ENCODE assay signal across 13 cellular contexts in the genomic region with DNA sequence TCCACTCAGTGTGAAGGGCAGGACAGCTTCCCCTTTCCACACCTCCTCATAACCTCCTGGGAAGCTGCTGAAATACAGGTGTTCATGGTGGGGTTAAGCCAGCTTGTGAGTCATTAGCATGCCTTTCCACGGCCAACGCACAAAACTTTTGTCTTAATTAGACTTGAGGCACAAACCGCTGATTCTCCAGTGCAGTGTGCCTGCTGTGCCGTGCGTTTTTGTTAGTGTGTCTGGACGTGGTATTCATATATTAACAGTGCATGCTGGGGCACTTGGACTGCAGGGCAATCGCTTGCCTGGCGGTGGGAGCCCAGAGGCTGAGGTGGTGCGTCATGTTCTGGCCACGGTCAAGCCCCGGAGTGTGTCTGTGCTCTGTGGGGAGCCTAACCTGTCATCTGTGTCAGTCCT.
DNase-seq lines count a peak whose midpoint lies in the region; ATAC-seq and TF ChIP-seq lines count a peak whose summit lies in the region.
"Had no signal": no experiment of that assay in that cellular context is flagged by ENCODE, and none has a peak within 500 bp of the region (broad histone marks: within the 10 kb centered on the region; RNA-seq: fewer than 3 reads in every experiment).

No MANE protein-coding gene starts in this region.

- H2AFZ ChIP-seq in SK-N-SH (ENCODE audit: low read depth), result no peak overlapping the region
- H2AFZ ChIP-seq in mesenchymal stem cell (ENCODE audit: low read depth, low read length), result no peak overlapping the region

- no peaks in the 10 kb centered on the region for H3K36me3 ChIP-seq in SK-N-SH (replicated peaks in 1 of 2; ENCODE audit: control insufficient read depth in 1 of 2, insufficient read depth in 2 of 2, low read length in 1 of 2)
- H3K36me3 ChIP-seq in mesenchymal stem cell (ENCODE audit: control insufficient read depth in 1 of 2, insufficient read depth in 2 of 2, low read depth in 1 of 2, low read length in 2 of 2), result peaks cover 0 to 3% of the 10 kb centered on the region in 2 experiments
- H3K36me3 ChIP-seq in thymus (ENCODE audit: control insufficient read depth, insufficient read depth), result no peaks in the 10 kb centered on the region
- H3K36me3 ChIP-seq: SJSA1, transverse colon, WERI-Rb-1 had no signal

- POLR2A ChIA-PET in SK-N-SH (lab: Yijun Ruan, JAX), result interaction anchor here (2.1 kb wide), 1 partner anchor 114 kb away, joined by 5 read pairs; no protein-coding TSS in a partner anchor

- peak overlapping the region; percentile 6 for H4K91ac ChIP-seq in mesenchymal stem cell (ENCODE audit: low read length)

- TF ChIP-seq RAD21 in SK-N-SH (IDR thresholded peaks at IDR 0.05; ENCODE audit: low read length), result no peak

- H4K20me1 ChIP-seq in SK-N-SH (ENCODE audit: insufficient read depth), result peaks cover 29% of the 10 kb centered on the region

- TF ChIP-seq CTCF in SK-N-SH (IDR thresholded peaks at IDR 0.05) (no peak), omental fat pad (IDR thresholded peaks at IDR 0.05) (no peak)

- peaks cover 41% of the 10 kb centered on the region for H3K79me1 ChIP-seq in mesenchymal stem cell (replicated peaks; ENCODE audit: low read length, poor library complexity, severe bottlenecking)

- H2BK12ac ChIP-seq in mesenchymal stem cell (ENCODE audit: low read length in 2 of 2), result peak overlapping the region in 1 of 2 experiments; percentile 31

- no peak overlapping the region for H3K23ac ChIP-seq in mesenchymal stem cell (ENCODE audit: low read length in 2 of 2)

- ATAC-seq in SK-N-SH treated with all-trans-retinoic acid at 6 μM for 48 hours, result peak; percentile 9; the same call in 1 of the 3 replicates
- ATAC-seq in omental fat pad (ENCODE audit: low FRiP score), result no peak
- ATAC-seq in HG03460 (IDR thresholded peaks at IDR 0.05; ENCODE audit: unreplicated experiment), result no peak
- ATAC-seq: naive thymus-derived CD4-positive, alpha-beta T cell had no signal

- H3K9ac ChIP-seq in SK-N-SH, result no peak overlapping the region
- H3K9ac ChIP-seq in mesenchymal stem cell (ENCODE audit: low read length), result no peak overlapping the region

- CTCF ChIA-PET in SK-N-SH (lab: Yijun Ruan, JAX), result interaction anchor here (1.0 to 1.3 kb wide), 4 partner anchors 20 to 224 kb away, joined by 3 to 4 read pairs (median 3); partner anchors contain the start of gene SH3RF3

- no peak overlapping the region for H4K8ac ChIP-seq in mesenchymal stem cell (ENCODE audit: low read length)

- H3K4me1 ChIP-seq in SK-N-SH (ENCODE audit: control insufficient read depth in 1 of 2, insufficient read depth in 2 of 2, low read depth in 1 of 2, low read length in 1 of 2) (peaks cover 0 to 47% of the 10 kb centered on the region in 2 experiments; a peak in 1 of 4 replicates), mesenchymal stem cell (ENCODE audit: control insufficient read depth, insufficient read depth, low read depth, low read length) (peaks cover 31% of the 10 kb centered on the region), thymus (ENCODE audit: control insufficient read depth, insufficient read depth, low read length) (no peaks in the 10 kb centered on the region)
- H3K4me1 ChIP-seq: SJSA1 had no signal

- peak overlapping the region in 1 of 2 experiments; percentile 12 for H3K14ac ChIP-seq in mesenchymal stem cell (ENCODE audit: low read length in 2 of 2)

- H3K27me3 ChIP-seq in SK-N-SH (ENCODE audit: insufficient read depth), result no peaks in the 10 kb centered on the region
- peaks cover 0 to 14% of the 10 kb centered on the region in 2 experiments for H3K27me3 ChIP-seq in mesenchymal stem cell (ENCODE audit: control insufficient read depth in 1 of 2, insufficient read depth in 1 of 2, low read length in 2 of 2)
- no peaks in the 10 kb centered on the region for H3K27me3 ChIP-seq in thymus (ENCODE audit: control insufficient read depth, insufficient read depth)
- H3K27me3 ChIP-seq: SJSA1, transverse colon had no signal

- no peaks in the 10 kb centered on the region for H3K9me2 ChIP-seq in SK-N-SH

- TF ChIP-seq EP300 in SK-N-SH (IDR thresholded peaks at IDR 0.05; ENCODE audit: borderline replicate concordance in 1 of 2, low read depth in 1 of 2, low read length in 1 of 2), result no peak

- no peaks in the 10 kb centered on the region for H3K9me3 ChIP-seq in SK-N-SH
- H3K9me3 ChIP-seq in mesenchymal stem cell (ENCODE audit: control insufficient read depth, low read length), result no peaks in the 10 kb centered on the region
- H3K9me3 ChIP-seq in thymus (ENCODE audit: control insufficient read depth), result no peaks in the 10 kb centered on the region
- H3K9me3 ChIP-seq: SJSA1, transverse colon had no signal

- H3K27ac ChIP-seq in SK-N-SH (ENCODE audit: low read depth in 2 of 2, low read length in 1 of 2) (peak overlapping the region in 1 of 2 experiments; percentile 68; a peak in 2 of 4 replicates), cingulate gyrus (ENCODE audit: low read depth, low read length) (peak overlapping the region; percentile 29), mesenchymal stem cell (ENCODE audit: low read length, poor library complexity, severe bottlenecking) (peak overlapping the region; percentile 48), thymus (ENCODE audit: low read depth) (peak overlapping the region; percentile 25)
- H3K27ac ChIP-seq: SJSA1, transverse colon, WERI-Rb-1 had no signal

- H3F3A ChIP-seq in SK-N-SH (replicated peaks; ENCODE audit: insufficient read depth), result no peaks in the 10 kb centered on the region

- DNase-seq in SK-N-SH (no peak), mesenchymal stem cell (no peak), omental fat pad (ENCODE audit: low spot score) (no peak)
- no peak for DNase-seq in effector CD8-positive, alpha-beta T cell (lab: John Stamatoyannopoulos, UW)
- DNase-seq: naive thymus-derived CD4-positive, alpha-beta T cell; NCI-H146; transverse colon; WERI-Rb-1 had no signal

- no peak overlapping the region for H3K4me3 ChIP-seq in SK-N-SH (ENCODE audit: low read depth in 2 of 2, low read length in 1 of 2)
- no peak overlapping the region for H3K4me3 ChIP-seq in mesenchymal stem cell (ENCODE audit: insufficient read depth in 1 of 2, low read depth in 1 of 2, low read length in 2 of 2)
- H3K4me3 ChIP-seq in thymus (ENCODE audit: low read length), result no peak overlapping the region
- H3K4me3 ChIP-seq: SJSA1, transverse colon had no signal

- no peak overlapping the region for H2BK5ac ChIP-seq in mesenchymal stem cell (ENCODE audit: low read depth, low read length, poor library complexity, severe bottlenecking)

- peaks cover 14% of the 10 kb centered on the region; the same call in 1 of the 2 replicates for H3K79me2 ChIP-seq in SK-N-SH (ENCODE audit: insufficient read depth)

- no peak overlapping the region for H2AK5ac ChIP-seq in mesenchymal stem cell (ENCODE audit: low read length, severe bottlenecking)

- H3K18ac ChIP-seq in mesenchymal stem cell (ENCODE audit: low read depth in 1 of 2, low read length in 2 of 2), result peak overlapping the region; percentile 13 to 16

- H3K4me2 ChIP-seq in SK-N-SH (no peak overlapping the region), mesenchymal stem cell (ENCODE audit: low read length, poor library complexity, severe bottlenecking) (no peak overlapping the region)

- H2BK15ac ChIP-seq in mesenchymal stem cell (ENCODE audit: low read depth, poor library complexity, severe bottlenecking), result no peak overlapping the region

- no peak overlapping the region for H3K4ac ChIP-seq in mesenchymal stem cell (ENCODE audit: low read depth in 1 of 2, low read length in 2 of 2)

- no peak overlapping the region for H2BK120ac ChIP-seq in mesenchymal stem cell (ENCODE audit: low read depth, low read length)

- 81% methylated on average over 9 of the region's 11 CpGs for WGBS in SK-N-SH (ENCODE audit: low lambda C conversion rate)
- 81% methylated on average over 11 of the region's 11 CpGs for WGBS in mesenchymal stem cell
- 95% methylated on average over 11 of the region's 11 CpGs for WGBS in thymus

TF ChIP-seq in SK-N-SH treated with all-trans-retinoic acid at 6 μM for 48 hours, 23 proteins besides CTCF, POLR2A, EP300 and RAD21:
- TF ChIP-seq POU6F1 (CRISPR knock-in tag; IDR thresholded peaks at IDR 0.05; ENCODE audit: borderline replicate concordance, low read depth), result no peak
- no peak for TF ChIP-seq GLIS3 (CRISPR knock-in tag; IDR thresholded peaks at IDR 0.05)
- no peak for TF ChIP-seq RARB (CRISPR knock-in tag; IDR thresholded peaks at IDR 0.05)
- TF ChIP-seq SNAI2 (CRISPR knock-in tag; IDR thresholded peaks at IDR 0.05), result no peak
- TF ChIP-seq ISL1 (CRISPR knock-in tag; IDR thresholded peaks at IDR 0.05), result no peak

TF ChIP-seq in SK-N-SH, 30 proteins besides CTCF, POLR2A, EP300 and RAD21:
- no peak for TF ChIP-seq FOXM1 (IDR thresholded peaks at IDR 0.05; ENCODE audit: low read depth)
- TF ChIP-seq FOXJ3 (CRISPR knock-in tag; IDR thresholded peaks at IDR 0.05), result no peak
- no peak for TF ChIP-seq IRF3 (IDR thresholded peaks at IDR 0.05; ENCODE audit: low read depth, low read length)
- no peak for TF ChIP-seq TEAD4 (IDR thresholded peaks at IDR 0.05; ENCODE audit: borderline replicate concordance, insufficient read depth)
TF ChIP-seq in SK-N-SH: peak in this region for 0.
